11 cellular contexts compared by ENCODE assay signal in the genomic region with DNA sequence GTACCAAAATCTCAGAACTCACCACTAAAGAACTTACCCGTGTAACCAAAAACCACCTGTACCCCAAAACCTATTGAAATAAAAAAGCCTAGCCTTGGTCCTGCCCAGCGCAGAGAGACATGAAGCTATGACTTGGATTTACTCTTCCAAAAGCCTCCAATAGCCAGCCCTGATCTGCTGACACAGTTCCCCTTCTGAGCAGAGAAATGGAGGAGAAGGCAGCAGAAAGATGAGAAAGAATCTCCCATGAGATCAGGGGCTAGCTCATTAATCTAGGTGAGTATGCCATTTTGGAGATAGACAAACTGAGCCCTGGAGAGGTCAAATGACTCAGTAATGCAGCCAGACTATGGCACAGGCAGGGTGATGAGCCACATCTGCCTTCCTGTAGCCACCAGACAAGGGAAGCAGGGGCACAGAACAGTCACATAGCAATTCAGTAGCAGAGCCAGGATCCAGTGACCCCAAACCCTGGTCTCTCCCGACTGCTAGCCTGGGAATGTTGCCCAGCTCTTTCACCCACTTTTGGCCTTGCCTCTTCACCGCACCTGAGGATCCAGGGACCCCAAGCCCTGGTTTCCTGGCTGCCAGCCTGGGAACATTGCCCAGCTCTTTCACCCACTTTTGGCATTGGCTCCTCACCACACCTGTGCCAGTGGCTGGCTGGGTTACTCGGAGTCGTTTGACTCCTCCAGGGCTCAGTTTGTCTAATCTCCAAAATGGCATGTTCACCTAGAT. TPM values are rescaled to one million over a fixed set of nuclear protein-coding genes. Genes with fewer than 3 reads are reported as not detected.
A peak's percentile ranks its signal among the peaks of the same experiment; 100 is the strongest.
DNase-seq lines count a peak whose midpoint lies in the region; ATAC-seq and TF ChIP-seq lines count a peak whose summit lies in the region.
"Had no signal": no experiment of that assay in that cellular context is flagged by ENCODE, and none has a peak within 500 bp of the region (broad histone marks: within the 10 kb centered on the region; RNA-seq: fewer than 3 reads in every experiment).

No MANE protein-coding gene starts in this region.

- H3K4me3 ChIP-seq in left ventricle myocardium inferior (peak overlapping the region; percentile 20), breast epithelium (no peak overlapping the region)
- H3K4me3 ChIP-seq: cardiac muscle cell had no signal

- H3K9me3 ChIP-seq in left ventricle myocardium inferior (replicated peaks) (no peaks in the 10 kb centered on the region), breast epithelium (no peaks in the 10 kb centered on the region)

- H3K4me1 ChIP-seq in left ventricle myocardium inferior (peaks cover 59% of the 10 kb centered on the region), breast epithelium (no peaks in the 10 kb centered on the region)

- H3K27me3 ChIP-seq in left ventricle myocardium inferior (ENCODE audit: low read depth) (no peaks in the 10 kb centered on the region), breast epithelium (no peaks in the 10 kb centered on the region)
- H3K27me3 ChIP-seq: cardiac muscle cell had no signal

- DNase-seq in left ventricle myocardium inferior (no peak), left ventricle myocardium superior (no peak), breast epithelium (ENCODE audit: low spot score in 2 of 2) (no peak), NAMALWA (ENCODE audit: low spot score) (no peak), OCI-M1 (lab: John Stamatoyannopoulos, UW) (no peak)
- no peak for DNase-seq in naive thymus-derived CD8-positive, alpha-beta T cell
- no peak for DNase-seq in stimulated activated CD4-positive, alpha-beta T cell treated with anti-CD3 and anti-CD28 coated beads, Interleukin-15, amount 100 ng/mL, for 24 hours
- DNase-seq: activated CD4-positive, CD25-positive, alpha-beta regulatory T cell treated with anti-CD3 and anti-CD28 coated beads, Interleukin-2, amount 50 U/mL, for 72 hours had no signal

- H3K27me3 Mint-ChIP-seq in naive thymus-derived CD8-positive, alpha-beta T cell = no peaks in the 10 kb centered on the region

- no peak for TF ChIP-seq POLR2A in breast epithelium (IDR thresholded peaks at IDR 0.05)

- H3K4me1 Mint-ChIP-seq in naive thymus-derived CD8-positive, alpha-beta T cell = peaks cover 21 to 40% (median 28%) of the 10 kb centered on the region in 4 donors

- H3K27ac ChIP-seq in left ventricle myocardium inferior (replicated peaks) (peak overlapping the region; percentile 81), breast epithelium (peak overlapping the region; percentile 49 to 71)
- H3K27ac ChIP-seq: cardiac muscle cell had no signal

- POLR2A ChIA-PET in naive thymus-derived CD8-positive, alpha-beta T cell (lab: Charles Lee) = interaction anchor here (0.7 to 1.6 kb wide), 5 partner anchors 11 to 56 kb away, joined by 3 to 11 read pairs (median 4); partner anchors contain the start of gene FKBP1A

- no peak for TF ChIP-seq CTCF in left ventricle myocardium inferior (IDR thresholded peaks at IDR 0.05; ENCODE audit: borderline replicate concordance)
- TF ChIP-seq CTCF in breast epithelium (IDR thresholded peaks at IDR 0.05) = no peak

- H3K36me3 ChIP-seq in left ventricle myocardium inferior = no peaks in the 10 kb centered on the region
- no peaks in the 10 kb centered on the region for H3K36me3 ChIP-seq in breast epithelium

- peak overlapping the region in 5 of 10 donors; percentile 50 to 78 (median 66) for H3K4me3 Mint-ChIP-seq in naive thymus-derived CD8-positive, alpha-beta T cell

- intact Hi-C loops in left ventricle myocardium inferior (cut with micrococcal nuclease) (no loop called here), left ventricle myocardium superior (cut with micrococcal nuclease) (no loop called here), breast epithelium (cut with DNase I; ENCODE audit: low total_unique reads) (no loop called here)

- peaks cover 0 to 17% (median 7%) of the 10 kb centered on the region in 3 donors for H3K36me3 Mint-ChIP-seq in naive thymus-derived CD8-positive, alpha-beta T cell

- no peaks in the 10 kb centered on the region for H3K9me3 Mint-ChIP-seq in naive thymus-derived CD8-positive, alpha-beta T cell

- no peak for ATAC-seq in left ventricle myocardium superior
- ATAC-seq in naive thymus-derived CD8-positive, alpha-beta T cell = no peak
- ATAC-seq in HG03565 (IDR thresholded peaks at IDR 0.05; ENCODE audit: unreplicated experiment) = no peak

- H3K27ac Mint-ChIP-seq in naive thymus-derived CD8-positive, alpha-beta T cell = peak overlapping the region; percentile 80 to 95 (median 90)
- H3K27ac Mint-ChIP-seq: CD14-positive monocyte had no signal

RNA-seq across cellular contexts. Expression of gene SDCBP2, which starts 7.2 kb away (rescaled TPM):
- 2.2 TPM for total RNA-seq in left ventricle myocardium inferior
- 1.5 TPM for total RNA-seq in left ventricle myocardium superior
- total RNA-seq in breast epithelium = 10 to 100 TPM in 1 of 3 donors, 1 to 10 TPM in 2; 5.0 to 10.8 (median 9.8) TPM
- total RNA-seq in naive thymus-derived CD8-positive, alpha-beta T cell = 1 to 10 TPM; 2.7 to 3.3 TPM
- polyA plus RNA-seq in naive thymus-derived CD8-positive, alpha-beta T cell = 1 to 10 TPM in 1 of 3 donors, under 1 TPM in 2; 0.81 to 1.5 (median 0.98) TPM

RNA-seq across cellular contexts. Expression of gene FKBP1A, which starts 56.7 kb away (rescaled TPM):
- 124 TPM for total RNA-seq in left ventricle myocardium inferior
- 135 TPM for total RNA-seq in left ventricle myocardium superior
- 100 to 1,000 TPM; 115 to 191 (median 128) TPM for total RNA-seq in breast epithelium
- 10 to 100 TPM; 79.0 to 79.4 TPM for total RNA-seq in naive thymus-derived CD8-positive, alpha-beta T cell
- 10 to 100 TPM; 47.2 to 50.4 (median 50.1) TPM for polyA plus RNA-seq in naive thymus-derived CD8-positive, alpha-beta T cell
